Comparison of ENCODE assay signal across 1 cellular context in the genomic region with DNA sequence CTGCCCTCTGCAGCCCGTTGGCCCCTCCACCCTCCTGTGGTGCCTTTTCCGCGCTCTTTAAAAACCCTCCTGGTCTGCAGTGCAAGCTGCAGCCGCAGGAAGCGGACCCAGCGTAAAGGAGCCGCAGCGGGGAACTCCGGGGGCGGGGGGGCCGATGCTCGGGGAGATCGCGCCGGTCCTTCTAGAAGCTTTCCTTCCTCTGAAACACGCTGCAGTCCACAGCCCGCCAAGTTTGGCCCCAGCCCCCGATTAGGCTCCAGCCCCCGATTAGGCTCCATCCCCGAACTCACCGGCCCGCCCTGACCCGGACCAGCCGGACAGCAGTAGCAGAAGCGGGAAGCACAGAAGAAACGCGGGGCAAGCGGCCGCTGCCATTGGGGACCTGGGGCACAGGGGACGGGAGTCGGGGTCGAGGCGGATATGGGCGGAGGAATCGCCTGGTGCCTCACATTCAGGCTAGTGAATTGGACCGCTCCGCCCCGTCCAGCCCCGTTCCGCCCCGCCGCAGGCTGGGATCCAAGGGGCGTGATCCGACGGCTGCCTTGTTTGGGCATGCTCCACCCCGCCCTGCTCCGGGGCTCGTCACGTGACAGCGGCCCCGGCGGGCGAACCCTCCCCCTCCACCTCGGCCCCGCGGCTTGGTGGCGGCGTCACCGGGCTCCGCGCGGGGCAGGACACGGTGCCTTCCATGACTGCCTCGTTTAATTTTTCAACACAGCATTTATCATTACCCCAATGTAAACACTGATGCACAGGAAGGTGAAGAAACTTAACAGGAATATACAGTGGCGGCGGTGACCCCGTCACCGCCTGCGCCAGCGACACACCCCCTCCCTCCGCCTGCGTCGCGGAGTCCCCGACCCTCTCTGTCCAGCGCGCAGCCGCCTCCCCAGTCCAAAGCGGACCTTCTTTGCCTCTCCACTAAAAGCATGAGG.
TF ChIP-seq lines count a peak whose summit lies in the region.

No MANE protein-coding gene starts in this region.

TF ChIP-seq in K562, 482 proteins besides CTCF, POLR2A, EP300 and RAD21 (continued from another document and continues in another):
- TF ChIP-seq, protein P1, sequence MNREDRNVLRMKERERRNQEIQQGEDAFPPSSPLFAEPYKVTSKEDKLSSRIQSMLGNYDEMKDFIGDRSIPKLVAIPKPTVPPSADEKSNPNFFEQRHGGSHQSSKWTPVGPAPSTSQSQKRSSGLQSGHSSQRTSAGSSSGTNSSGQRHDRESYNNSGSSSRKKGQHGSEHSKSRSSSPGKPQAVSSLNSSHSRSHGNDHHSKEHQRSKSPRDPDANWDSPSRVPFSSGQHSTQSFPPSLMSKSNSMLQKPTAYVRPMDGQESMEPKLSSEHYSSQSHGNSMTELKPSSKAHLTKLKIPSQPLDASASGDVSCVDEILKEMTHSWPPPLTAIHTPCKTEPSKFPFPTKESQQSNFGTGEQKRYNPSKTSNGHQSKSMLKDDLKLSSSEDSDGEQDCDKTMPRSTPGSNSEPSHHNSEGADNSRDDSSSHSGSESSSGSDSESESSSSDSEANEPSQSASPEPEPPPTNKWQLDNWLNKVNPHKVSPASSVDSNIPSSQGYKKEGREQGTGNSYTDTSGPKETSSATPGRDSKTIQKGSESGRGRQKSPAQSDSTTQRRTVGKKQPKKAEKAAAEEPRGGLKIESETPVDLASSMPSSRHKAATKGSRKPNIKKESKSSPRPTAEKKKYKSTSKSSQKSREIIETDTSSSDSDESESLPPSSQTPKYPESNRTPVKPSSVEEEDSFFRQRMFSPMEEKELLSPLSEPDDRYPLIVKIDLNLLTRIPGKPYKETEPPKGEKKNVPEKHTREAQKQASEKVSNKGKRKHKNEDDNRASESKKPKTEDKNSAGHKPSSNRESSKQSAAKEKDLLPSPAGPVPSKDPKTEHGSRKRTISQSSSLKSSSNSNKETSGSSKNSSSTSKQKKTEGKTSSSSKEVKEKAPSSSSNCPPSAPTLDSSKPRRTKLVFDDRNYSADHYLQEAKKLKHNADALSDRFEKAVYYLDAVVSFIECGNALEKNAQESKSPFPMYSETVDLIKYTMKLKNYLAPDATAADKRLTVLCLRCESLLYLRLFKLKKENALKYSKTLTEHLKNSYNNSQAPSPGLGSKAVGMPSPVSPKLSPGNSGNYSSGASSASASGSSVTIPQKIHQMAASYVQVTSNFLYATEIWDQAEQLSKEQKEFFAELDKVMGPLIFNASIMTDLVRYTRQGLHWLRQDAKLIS (CRISPR knock-in tag; IDR thresholded peaks at IDR 0.05) = no peak
- TF ChIP-seq STAT5B (CRISPR knock-in tag; IDR thresholded peaks at IDR 0.05) (no peak), MECOM (CRISPR knock-in tag; IDR thresholded peaks at IDR 0.05) (no peak), ZNF644 (tag; IDR thresholded peaks at IDR 0.05; ENCODE audit: low read depth) (no peak), HMG20A (CRISPR knock-in tag; conservative IDR thresholded peaks at IDR 0.05) (no peak), IRF2 (CRISPR knock-in tag; IDR thresholded peaks at IDR 0.05) (no peak), SIN3B (IDR thresholded peaks at IDR 0.05; ENCODE audit: low read depth) (peak; percentile 58; the same call in 1 of the 2 replicates), TGIF2 (CRISPR knock-in tag; IDR thresholded peaks at IDR 0.05) (no peak), DMBX1 (CRISPR knock-in tag; IDR thresholded peaks at IDR 0.05; ENCODE audit: borderline replicate concordance) (no peak), SMAD2 (IDR thresholded peaks at IDR 0.05; ENCODE audit: low read depth, low read length) (no peak)
- TF ChIP-seq, protein P2, sequence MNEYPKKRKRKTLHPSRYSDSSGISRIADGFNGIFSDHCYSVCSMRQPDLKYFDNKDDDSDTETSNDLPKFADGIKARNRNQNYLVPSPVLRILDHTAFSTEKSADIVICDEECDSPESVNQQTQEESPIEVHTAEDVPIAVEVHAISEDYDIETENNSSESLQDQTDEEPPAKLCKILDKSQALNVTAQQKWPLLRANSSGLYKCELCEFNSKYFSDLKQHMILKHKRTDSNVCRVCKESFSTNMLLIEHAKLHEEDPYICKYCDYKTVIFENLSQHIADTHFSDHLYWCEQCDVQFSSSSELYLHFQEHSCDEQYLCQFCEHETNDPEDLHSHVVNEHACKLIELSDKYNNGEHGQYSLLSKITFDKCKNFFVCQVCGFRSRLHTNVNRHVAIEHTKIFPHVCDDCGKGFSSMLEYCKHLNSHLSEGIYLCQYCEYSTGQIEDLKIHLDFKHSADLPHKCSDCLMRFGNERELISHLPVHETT (CRISPR knock-in tag; conservative IDR thresholded peaks at IDR 0.05 in 1 of 2, IDR thresholded peaks at IDR 0.05 in 1 of 2) = peak in 1 of 2 experiments; percentile 56; a peak in 2 of 4 replicates
- TF ChIP-seq, protein P3, sequence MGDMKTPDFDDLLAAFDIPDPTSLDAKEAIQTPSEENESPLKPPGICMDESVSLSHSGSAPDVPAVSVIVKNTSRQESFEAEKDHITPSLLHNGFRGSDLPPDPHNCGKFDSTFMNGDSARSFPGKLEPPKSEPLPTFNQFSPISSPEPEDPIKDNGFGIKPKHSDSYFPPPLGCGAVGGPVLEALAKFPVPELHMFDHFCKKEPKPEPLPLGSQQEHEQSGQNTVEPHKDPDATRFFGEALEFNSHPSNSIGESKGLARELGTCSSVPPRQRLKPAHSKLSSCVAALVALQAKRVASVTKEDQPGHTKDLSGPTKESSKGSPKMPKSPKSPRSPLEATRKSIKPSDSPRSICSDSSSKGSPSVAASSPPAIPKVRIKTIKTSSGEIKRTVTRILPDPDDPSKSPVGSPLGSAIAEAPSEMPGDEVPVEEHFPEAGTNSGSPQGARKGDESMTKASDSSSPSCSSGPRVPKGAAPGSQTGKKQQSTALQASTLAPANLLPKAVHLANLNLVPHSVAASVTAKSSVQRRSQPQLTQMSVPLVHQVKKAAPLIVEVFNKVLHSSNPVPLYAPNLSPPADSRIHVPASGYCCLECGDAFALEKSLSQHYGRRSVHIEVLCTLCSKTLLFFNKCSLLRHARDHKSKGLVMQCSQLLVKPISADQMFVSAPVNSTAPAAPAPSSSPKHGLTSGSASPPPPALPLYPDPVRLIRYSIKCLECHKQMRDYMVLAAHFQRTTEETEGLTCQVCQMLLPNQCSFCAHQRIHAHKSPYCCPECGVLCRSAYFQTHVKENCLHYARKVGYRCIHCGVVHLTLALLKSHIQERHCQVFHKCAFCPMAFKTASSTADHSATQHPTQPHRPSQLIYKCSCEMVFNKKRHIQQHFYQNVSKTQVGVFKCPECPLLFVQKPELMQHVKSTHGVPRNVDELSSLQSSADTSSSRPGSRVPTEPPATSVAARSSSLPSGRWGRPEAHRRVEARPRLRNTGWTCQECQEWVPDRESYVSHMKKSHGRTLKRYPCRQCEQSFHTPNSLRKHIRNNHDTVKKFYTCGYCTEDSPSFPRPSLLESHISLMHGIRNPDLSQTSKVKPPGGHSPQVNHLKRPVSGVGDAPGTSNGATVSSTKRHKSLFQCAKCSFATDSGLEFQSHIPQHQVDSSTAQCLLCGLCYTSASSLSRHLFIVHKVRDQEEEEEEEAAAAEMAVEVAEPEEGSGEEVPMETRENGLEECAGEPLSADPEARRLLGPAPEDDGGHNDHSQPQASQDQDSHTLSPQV (IDR thresholded peaks at IDR 0.05) = no peak
- TF ChIP-seq, protein P4, sequence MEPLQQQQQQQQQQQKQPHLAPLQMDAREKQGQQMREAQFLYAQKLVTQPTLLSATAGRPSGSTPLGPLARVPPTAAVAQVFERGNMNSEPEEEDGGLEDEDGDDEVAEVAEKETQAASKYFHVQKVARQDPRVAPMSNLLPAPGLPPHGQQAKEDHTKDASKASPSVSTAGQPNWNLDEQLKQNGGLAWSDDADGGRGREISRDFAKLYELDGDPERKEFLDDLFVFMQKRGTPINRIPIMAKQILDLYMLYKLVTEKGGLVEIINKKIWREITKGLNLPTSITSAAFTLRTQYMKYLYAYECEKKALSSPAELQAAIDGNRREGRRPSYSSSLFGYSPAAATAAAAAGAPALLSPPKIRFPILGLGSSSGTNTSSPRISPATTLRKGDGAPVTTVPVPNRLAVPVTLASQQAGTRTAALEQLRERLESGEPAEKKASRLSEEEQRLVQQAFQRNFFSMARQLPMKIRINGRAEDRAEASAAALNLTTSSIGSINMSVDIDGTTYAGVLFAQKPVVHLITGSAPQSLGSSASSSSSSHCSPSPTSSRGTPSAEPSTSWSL (CRISPR knock-in tag; IDR thresholded peaks at IDR 0.05; ENCODE audit: borderline replicate concordance) = 0 out of 2 replicates have a peak, but pooled peaks have one; percentile 15
- TF ChIP-seq, protein P5, sequence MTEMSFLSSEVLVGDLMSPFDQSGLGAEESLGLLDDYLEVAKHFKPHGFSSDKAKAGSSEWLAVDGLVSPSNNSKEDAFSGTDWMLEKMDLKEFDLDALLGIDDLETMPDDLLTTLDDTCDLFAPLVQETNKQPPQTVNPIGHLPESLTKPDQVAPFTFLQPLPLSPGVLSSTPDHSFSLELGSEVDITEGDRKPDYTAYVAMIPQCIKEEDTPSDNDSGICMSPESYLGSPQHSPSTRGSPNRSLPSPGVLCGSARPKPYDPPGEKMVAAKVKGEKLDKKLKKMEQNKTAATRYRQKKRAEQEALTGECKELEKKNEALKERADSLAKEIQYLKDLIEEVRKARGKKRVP (CRISPR knock-in tag; IDR thresholded peaks at IDR 0.05) = no peak
- TF ChIP-seq, protein P6, sequence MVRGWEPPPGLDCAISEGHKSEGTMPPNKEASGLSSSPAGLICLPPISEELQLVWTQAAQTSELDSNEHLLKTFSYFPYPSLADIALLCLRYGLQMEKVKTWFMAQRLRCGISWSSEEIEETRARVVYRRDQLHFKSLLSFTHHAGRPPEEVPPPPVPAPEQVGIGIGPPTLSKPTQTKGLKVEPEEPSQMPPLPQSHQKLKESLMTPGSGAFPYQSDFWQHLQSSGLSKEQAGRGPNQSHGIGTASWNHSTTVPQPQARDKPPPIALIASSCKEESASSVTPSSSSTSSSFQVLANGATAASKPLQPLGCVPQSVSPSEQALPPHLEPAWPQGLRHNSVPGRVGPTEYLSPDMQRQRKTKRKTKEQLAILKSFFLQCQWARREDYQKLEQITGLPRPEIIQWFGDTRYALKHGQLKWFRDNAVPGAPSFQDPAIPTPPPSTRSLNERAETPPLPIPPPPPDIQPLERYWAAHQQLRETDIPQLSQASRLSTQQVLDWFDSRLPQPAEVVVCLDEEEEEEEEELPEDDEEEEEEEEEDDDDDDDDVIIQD (CRISPR knock-in tag; IDR thresholded peaks at IDR 0.05) = no peak
- TF ChIP-seq, protein P7, sequence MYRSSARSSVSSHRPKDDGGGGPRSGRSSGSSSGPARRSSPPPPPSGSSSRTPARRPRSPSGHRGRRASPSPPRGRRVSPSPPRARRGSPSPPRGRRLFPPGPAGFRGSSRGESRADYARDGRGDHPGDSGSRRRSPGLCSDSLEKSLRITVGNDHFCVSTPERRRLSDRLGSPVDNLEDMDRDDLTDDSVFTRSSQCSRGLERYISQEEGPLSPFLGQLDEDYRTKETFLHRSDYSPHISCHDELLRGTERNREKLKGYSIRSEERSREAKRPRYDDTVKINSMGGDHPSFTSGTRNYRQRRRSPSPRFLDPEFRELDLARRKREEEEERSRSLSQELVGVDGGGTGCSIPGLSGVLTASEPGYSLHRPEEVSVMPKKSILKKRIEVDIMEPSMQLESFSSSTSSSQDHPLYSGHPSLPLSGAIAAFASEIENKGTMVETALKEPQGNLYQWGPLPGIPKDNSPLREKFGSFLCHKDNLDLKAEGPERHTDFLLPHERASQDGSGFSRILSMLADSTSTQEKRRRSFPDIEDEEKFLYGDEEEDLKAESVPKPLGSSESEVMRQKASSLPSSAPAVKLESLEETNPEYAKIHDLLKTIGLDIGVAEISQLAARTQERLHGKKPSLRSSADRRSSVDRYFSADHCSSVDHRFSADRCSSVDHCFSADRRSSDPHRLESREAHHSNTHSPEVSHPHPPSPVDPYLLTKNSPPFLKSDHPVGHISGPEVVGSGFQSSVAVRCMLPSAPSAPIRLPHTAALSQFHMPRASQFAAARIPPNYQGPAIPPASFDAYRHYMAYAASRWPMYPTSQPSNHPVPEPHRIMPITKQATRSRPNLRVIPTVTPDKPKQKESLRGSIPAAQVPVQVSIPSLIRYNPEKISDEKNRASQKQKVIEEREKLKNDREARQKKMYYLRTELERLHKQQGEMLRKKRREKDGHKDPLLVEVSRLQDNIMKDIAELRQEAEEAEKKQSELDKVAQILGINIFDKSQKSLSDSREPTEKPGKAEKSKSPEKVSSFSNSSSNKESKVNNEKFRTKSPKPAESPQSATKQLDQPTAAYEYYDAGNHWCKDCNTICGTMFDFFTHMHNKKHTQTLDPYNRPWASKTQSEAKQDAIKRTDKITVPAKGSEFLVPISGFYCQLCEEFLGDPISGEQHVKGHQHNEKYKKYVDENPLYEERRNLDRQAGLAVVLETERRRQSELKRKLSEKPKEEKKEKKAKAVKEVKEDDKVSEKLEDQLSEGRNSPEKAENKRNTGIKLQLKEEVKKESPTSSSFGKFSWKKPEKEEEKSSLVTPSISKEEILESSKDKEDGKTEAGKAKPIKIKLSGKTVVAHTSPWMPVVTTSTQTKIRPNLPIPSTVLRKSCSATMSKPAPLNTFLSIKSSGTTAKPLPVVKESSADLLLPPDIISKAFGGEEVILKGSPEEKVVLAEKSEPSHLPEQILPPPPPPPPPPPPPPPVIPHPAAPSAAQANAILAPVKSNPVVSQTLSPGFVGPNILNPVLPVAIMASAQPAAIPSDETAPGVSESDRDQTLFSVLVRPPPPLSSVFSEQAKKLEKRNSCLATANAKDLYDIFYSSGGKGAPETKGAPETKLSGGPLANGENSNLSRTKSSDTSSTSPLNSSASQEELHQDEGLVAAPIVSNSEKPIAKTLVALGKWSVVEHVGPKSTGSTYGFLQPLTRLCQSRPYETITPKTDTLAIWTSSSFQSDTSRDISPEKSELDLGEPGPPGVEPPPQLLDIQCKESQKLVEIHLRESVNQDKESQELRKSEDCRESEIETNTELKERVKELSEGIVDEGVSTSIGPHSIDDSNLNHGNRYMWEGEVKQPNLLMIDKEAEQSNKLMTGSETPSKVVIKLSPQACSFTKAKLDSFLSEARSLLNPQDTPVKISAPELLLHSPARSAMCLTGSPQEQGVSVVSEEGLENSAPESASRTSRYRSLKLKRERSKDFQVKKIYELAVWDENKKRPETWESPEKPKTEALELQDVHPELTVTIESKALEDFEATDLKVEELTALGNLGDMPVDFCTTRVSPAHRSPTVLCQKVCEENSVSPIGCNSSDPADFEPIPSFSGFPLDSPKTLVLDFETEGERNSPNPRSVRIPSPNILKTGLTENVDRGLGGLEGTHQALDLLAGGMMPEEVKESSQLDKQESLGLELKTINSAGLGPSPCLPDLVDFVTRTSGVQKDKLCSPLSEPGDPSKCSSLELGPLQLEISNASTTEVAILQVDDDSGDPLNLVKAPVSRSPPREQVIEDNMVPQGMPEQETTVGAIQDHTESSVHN (IDR thresholded peaks at IDR 0.05; ENCODE audit: borderline replicate concordance in 1 of 2, low read depth in 1 of 2) = no peak
